In the genomic region with DNA sequence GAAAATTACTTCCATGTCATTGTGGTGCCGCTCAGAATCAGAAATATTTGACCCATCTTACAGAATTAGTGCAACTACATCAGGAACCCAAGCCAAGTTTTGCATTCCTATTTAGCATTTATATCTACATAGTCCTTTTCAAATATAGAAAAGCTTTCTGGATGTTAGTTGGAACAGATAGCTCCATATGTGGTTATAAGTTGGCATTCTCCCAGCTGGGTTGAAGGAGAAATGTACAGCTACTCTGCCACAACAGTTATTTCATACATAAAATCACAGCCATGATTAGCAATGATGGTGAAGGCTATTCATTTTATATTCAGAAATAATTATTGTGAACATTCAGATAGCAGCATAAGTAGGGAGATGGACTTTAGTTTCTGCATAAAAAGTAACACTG, we compare ENCODE assay signal across 1 cellular context.
TF ChIP-seq lines count a peak whose summit lies in the region.

No MANE protein-coding gene starts in this region.

TF ChIP-seq in IMR-90, 13 proteins besides CTCF, POLR2A, EP300 and RAD21:
- TF ChIP-seq RCOR1 (IDR thresholded peaks at IDR 0.05; ENCODE audit: insufficient replicate concordance, low read length) (no peak), CEBPB (IDR thresholded peaks at IDR 0.05; ENCODE audit: low read depth, low read length) (no peak), MXI1 (IDR thresholded peaks at IDR 0.05; ENCODE audit: borderline replicate concordance, low read depth, low read length) (no peak), BHLHE40 (IDR thresholded peaks at IDR 0.05; ENCODE audit: low read depth, low read length) (no peak), RFX5 (IDR thresholded peaks at IDR 0.05; ENCODE audit: low read depth, low read length) (no peak), MAFK (IDR thresholded peaks at IDR 0.05; ENCODE audit: low read depth, low read length) (no peak), SMC3 (IDR thresholded peaks at IDR 0.05; ENCODE audit: low read depth, low read length) (no peak), CHD1 (IDR thresholded peaks at IDR 0.05; ENCODE audit: low read depth, low read length) (no peak)
- TF ChIP-seq, protein P1, sequence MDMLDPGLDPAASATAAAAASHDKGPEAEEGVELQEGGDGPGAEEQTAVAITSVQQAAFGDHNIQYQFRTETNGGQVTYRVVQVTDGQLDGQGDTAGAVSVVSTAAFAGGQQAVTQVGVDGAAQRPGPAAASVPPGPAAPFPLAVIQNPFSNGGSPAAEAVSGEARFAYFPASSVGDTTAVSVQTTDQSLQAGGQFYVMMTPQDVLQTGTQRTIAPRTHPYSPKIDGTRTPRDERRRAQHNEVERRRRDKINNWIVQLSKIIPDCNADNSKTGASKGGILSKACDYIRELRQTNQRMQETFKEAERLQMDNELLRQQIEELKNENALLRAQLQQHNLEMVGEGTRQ (IDR thresholded peaks at IDR 0.05; ENCODE audit: low read depth, low read length) = no peak
